25 cellular contexts compared by ENCODE assay signal in the genomic region with DNA sequence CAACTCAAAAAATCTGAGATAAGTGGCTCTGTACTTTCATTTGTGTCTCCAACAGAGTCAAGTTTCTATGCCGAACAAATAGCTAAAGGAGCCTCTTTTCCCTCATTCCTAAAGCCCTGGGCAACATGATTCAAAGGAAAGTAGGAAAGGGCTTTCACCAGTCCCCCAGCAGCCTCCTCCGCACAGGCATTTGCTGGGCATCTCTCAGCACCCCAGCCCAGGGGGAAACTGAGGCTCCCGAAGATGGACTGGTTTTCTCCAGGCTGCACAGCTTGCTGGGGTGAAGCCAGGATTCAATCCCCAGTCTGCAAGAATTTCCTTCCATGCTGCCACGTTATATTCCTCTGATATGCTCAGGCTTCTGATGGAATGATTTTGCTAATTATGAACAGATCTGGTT.
"Had no signal": no experiment of that assay in that cellular context is flagged by ENCODE, and none has a peak within 500 bp of the region (broad histone marks: within the 10 kb centered on the region; RNA-seq: fewer than 3 reads in every experiment).

No MANE protein-coding gene starts in this region.

- ATAC-seq: effector memory CD8-positive, alpha-beta T cell; esophagus mucosa; foreskin keratinocyte; gastrocnemius medialis; gastroesophageal sphincter; heart left ventricle; heart right ventricle had no signal

- H3K27ac Mint-ChIP-seq: dendritic cell treated with granulocyte-macrophage colony-stimulating factor and Interleukin-4, amounts not matched to agents 40 ng/mL and 50 ng/mL, for 4 days; effector memory CD8-positive, alpha-beta T cell; endodermal cell had no signal

- H3K4me3 Mint-ChIP-seq: dendritic cell treated with granulocyte-macrophage colony-stimulating factor and Interleukin-4, amounts not matched to agents 40 ng/mL and 50 ng/mL, for 4 days; effector memory CD8-positive, alpha-beta T cell; endodermal cell had no signal

- H3K9me3 ChIP-seq: colonic mucosa, gastrocnemius medialis had no signal

- H3K27ac ChIP-seq: colonic mucosa, coronary artery, dorsolateral prefrontal cortex, epithelial cell of prostate, esophagus muscularis mucosa, esophagus squamous epithelium, foreskin keratinocyte, gastrocnemius medialis, gastroesophageal sphincter, heart left ventricle, heart right ventricle had no signal

- H3K4me1 Mint-ChIP-seq: endodermal cell had no signal

- H3K4me3 ChIP-seq: colonic mucosa, coronary artery, dorsolateral prefrontal cortex, esophagus muscularis mucosa, esophagus squamous epithelium, gastrocnemius medialis, gastroesophageal sphincter, heart left ventricle, heart right ventricle had no signal

- H3K27me3 ChIP-seq: colonic mucosa, esophagus muscularis mucosa, esophagus squamous epithelium, foreskin keratinocyte, gastrocnemius medialis had no signal

- H3K4me1 ChIP-seq: colonic mucosa, esophagus muscularis mucosa, esophagus squamous epithelium, foreskin keratinocyte, gastrocnemius medialis, gastroesophageal sphincter, heart left ventricle, heart right ventricle had no signal

- H3K27me3 Mint-ChIP-seq: dendritic cell treated with granulocyte-macrophage colony-stimulating factor and Interleukin-4, amounts not matched to agents 40 ng/mL and 50 ng/mL, for 4 days had no signal

- DNase-seq: colonic mucosa; cortex of kidney; dermis blood vessel endothelial cell; dorsolateral prefrontal cortex; effector CD4-positive, alpha-beta T cell; effector CD8-positive, alpha-beta T cell; effector memory CD4-positive, alpha-beta T cell; effector memory CD8-positive, alpha-beta T cell; endodermal cell; erythroblast; esophagus squamous epithelium; foreskin fibroblast; foreskin melanocyte; gastrocnemius medialis; glutamatergic neuron; head of caudate nucleus; heart left ventricle; heart right ventricle had no signal

- H3K36me3 ChIP-seq: colonic mucosa, esophagus muscularis mucosa, esophagus squamous epithelium, gastrocnemius medialis, gastroesophageal sphincter, heart left ventricle, heart right ventricle had no signal
